2 cellular contexts compared by ENCODE assay signal in the genomic region with DNA sequence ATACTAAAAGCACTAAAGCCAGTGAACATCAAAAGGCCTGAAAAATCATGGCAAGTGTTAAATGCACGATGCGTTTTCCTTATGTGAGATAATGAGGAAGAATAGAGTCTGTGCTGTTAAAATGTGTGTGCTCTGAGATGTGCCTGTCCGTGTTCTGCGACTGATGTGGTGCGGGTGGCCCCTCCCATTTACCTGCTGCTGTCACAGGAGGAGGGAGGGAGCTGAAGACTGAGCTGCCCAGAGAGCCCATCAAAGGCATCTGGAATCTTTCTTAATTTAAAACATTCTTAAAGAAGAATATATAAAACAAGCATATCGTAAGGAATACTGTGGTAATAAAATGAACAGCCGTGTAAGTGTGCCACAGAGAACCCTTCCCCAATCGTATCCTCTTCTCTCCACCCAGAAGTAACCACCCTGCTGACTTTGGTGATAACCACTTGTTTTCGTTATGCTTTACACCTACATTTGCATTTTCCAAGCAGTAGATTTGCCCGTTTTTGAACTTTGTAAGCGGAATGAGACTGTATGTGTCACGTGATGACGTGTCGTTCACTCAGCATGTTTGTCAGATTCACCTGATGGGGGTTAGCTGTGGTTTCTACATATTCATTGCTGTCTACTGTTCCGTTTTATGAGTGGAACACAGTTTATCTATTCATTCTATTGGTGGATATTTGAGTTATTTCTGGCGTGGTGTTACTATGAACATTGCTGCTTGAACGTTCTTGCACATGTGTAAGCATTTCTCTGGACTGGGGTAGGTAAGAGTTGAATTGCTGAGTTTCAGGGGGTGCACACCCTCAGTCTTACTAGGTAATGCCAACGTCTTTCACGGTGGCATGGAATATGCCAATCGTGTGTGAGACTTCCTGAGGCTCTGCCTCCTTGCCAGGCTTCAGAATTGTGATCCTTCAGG.
TF ChIP-seq lines count a peak whose summit lies in the region.

No MANE protein-coding gene starts in this region.

TF ChIP-seq in A549, 52 proteins besides CTCF, POLR2A, EP300 and RAD21:
- TF ChIP-seq MYC (IDR thresholded peaks at IDR 0.05; ENCODE audit: borderline replicate concordance, low read length) (no peak), CHD2 (IDR thresholded peaks at IDR 0.05; ENCODE audit: low read length, partially characterized antibody) (no peak), ELK1 (IDR thresholded peaks at IDR 0.05; ENCODE audit: low read depth, low read length) (no peak), SREBF2 (IDR thresholded peaks at IDR 0.05) (no peak)

TF ChIP-seq in IMR-90, 13 proteins besides CTCF, POLR2A, EP300 and RAD21:
- TF ChIP-seq CEBPB (IDR thresholded peaks at IDR 0.05; ENCODE audit: low read depth, low read length) (no peak), USF2 (IDR thresholded peaks at IDR 0.05; ENCODE audit: low read depth, low read length) (no peak), CHD1 (IDR thresholded peaks at IDR 0.05; ENCODE audit: low read depth, low read length) (no peak), NFE2L2 (IDR thresholded peaks at IDR 0.05; ENCODE audit: low read depth, low read length) (no peak), RFX5 (IDR thresholded peaks at IDR 0.05; ENCODE audit: low read depth, low read length) (no peak), MAFK (IDR thresholded peaks at IDR 0.05; ENCODE audit: low read depth, low read length) (no peak), SMC3 (IDR thresholded peaks at IDR 0.05; ENCODE audit: low read depth, low read length) (no peak)
TF ChIP-seq in IMR-90: peak in this region for 0.
